In the genomic region with DNA sequence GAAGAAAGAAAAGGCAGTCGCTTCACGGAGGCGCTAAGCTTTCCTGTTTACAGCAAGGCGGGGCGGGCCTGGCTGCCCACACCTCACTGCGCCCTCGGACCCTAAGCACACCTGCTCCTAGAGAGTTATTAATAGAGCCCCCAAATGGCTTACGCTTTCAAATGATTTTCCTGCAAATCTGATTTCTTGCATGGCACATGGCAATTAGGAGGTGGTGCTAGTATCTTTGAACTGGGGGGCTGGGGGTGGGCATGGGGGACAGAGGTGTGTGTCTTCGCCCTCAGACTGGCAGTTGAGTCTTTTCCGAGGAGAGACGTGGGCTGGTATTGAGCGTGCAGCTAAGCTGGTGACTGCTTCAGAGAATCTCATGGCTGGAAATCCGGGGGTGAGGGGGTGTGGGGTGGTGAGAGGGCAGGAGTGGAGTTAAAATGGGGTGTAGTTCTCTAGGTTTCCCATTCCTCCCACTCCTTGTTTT, we compare ENCODE assay signal across 8 cellular contexts. TPM values are rescaled to one million over a fixed set of nuclear protein-coding genes. Genes with fewer than 3 reads are reported as not detected.
DNase-seq lines count a peak whose midpoint lies in the region; ATAC-seq and TF ChIP-seq lines count a peak whose summit lies in the region.

No MANE protein-coding gene starts in this region.

- peak; percentile 36 for DNase-seq in NK-92 treated with Interleukin-12 subunit alpha and Interleukin-12 subunit beta, amount 100 ng/mL, for 24 hours (lab: John Stamatoyannopoulos, UW)
- DNase-seq in NK-92 (lab: John Stamatoyannopoulos, UW; ENCODE audit: unreplicated experiment) (no peak), epithelial cell of prostate (ENCODE audit: low read depth, low spot score) (no peak), sigmoid colon (no peak), NCI-H774 (lab: John Stamatoyannopoulos, UW) (no peak)
- peak; percentile 84 for DNase-seq in activated CD4-positive, alpha-beta memory T cell treated with anti-CD3 and anti-CD28 coated beads for 36 hours

- POLR2A ChIA-PET in activated CD4-positive, alpha-beta memory T cell treated with anti-CD3 and anti-CD28 coated beads for 36 hours (lab: Charles Lee): interaction anchor here (0.6 to 8.8 kb wide), 16 partner anchors 8 to 343 kb away, joined by 3 to 129 read pairs (median 4); a partner anchor contains a TSS

- TF ChIP-seq POLR2A in sigmoid colon (IDR thresholded peaks at IDR 0.05): no peak

- no peaks in the 10 kb centered on the region for H3K36me3 ChIP-seq in sigmoid colon

- 8 to 15% methylated on average over 13 of the region's 13 CpGs for whole genome bisulfite sequencing in sigmoid colon, 2 donors

- peaks cover 79% of the 10 kb centered on the region for H3K36me3 Mint-ChIP-seq in activated CD4-positive, alpha-beta memory T cell treated with anti-CD3 and anti-CD28 coated beads for 36 hours

- CTCF ChIA-PET in activated CD4-positive, alpha-beta memory T cell treated with anti-CD3 and anti-CD28 coated beads for 36 hours (lab: Charles Lee): interaction anchor here (0.5 to 13.0 kb wide), 44 partner anchors 10 to 362 kb away, joined by 3 to 242 read pairs (median 5); a partner anchor contains a TSS

- no peak for TF ChIP-seq EP300 in sigmoid colon (IDR thresholded peaks at IDR 0.05)

- peaks cover 46% of the 10 kb centered on the region for H3K4me1 Mint-ChIP-seq in activated CD4-positive, alpha-beta memory T cell treated with anti-CD3 and anti-CD28 coated beads for 36 hours (ENCODE audit: low read depth)

- peak overlapping the region in 3 of 4 donors; percentile 53 to 70 (median 60) for H3K4me3 ChIP-seq in sigmoid colon

- H3K27ac ChIP-seq in epithelial cell of prostate (peak overlapping the region; percentile 39), sigmoid colon (peak overlapping the region in 3 of 4 donors; percentile 30 to 90 (median 76))

- H3K27me3 Mint-ChIP-seq in activated CD4-positive, alpha-beta memory T cell treated with anti-CD3 and anti-CD28 coated beads for 36 hours: peaks cover 2% of the 10 kb centered on the region

- TF ChIP-seq CTCF in sigmoid colon (IDR thresholded peaks at IDR 0.05): no peak

- H3K9me3 ChIP-seq in sigmoid colon: no peaks in the 10 kb centered on the region

- H3K27me3 ChIP-seq in sigmoid colon: peaks cover 0 to 21% (median 0%) of the 10 kb centered on the region in 3 donors

- H3K4me1 ChIP-seq in sigmoid colon: peaks cover 0 to 32% (median 20%) of the 10 kb centered on the region in 4 donors

- H3K9me3 Mint-ChIP-seq in activated CD4-positive, alpha-beta memory T cell treated with anti-CD3 and anti-CD28 coated beads for 36 hours: no peaks in the 10 kb centered on the region

- intact Hi-C loops in activated CD4-positive, alpha-beta memory T cell treated with anti-CD3 and anti-CD28 coated beads for 36 hours (cut with micrococcal nuclease): loop anchor here (1.0 to 5.0 kb wide), 6 partner anchors 21 to 1201 kb away; a partner anchor contains a TSS
- intact Hi-C loops in sigmoid colon (cut with DNase I): loop anchor here (5.0 kb wide), 1 partner anchor 316 kb away; no protein-coding TSS in a partner anchor

- ATAC-seq in GM21717 (IDR thresholded peaks at IDR 0.05; ENCODE audit: unreplicated experiment) (no peak), HG03378 (IDR thresholded peaks at IDR 0.05; ENCODE audit: unreplicated experiment) (no peak)

- H3K27ac Mint-ChIP-seq in activated CD4-positive, alpha-beta memory T cell treated with anti-CD3 and anti-CD28 coated beads for 36 hours: peak overlapping the region; percentile 100

- peak overlapping the region; percentile 94 for H3K4me3 Mint-ChIP-seq in activated CD4-positive, alpha-beta memory T cell treated with anti-CD3 and anti-CD28 coated beads for 36 hours

RNA-seq across cellular contexts. Expression of a gene that starts 1.3 kb away (rescaled TPM):
- 100 to 1,000 TPM; 134 to 140 TPM for total RNA-seq in activated CD4-positive, alpha-beta memory T cell treated with anti-CD3 and anti-CD28 coated beads for 36 hours
- total RNA-seq in sigmoid colon: 10 to 100 TPM; 16.4 to 25.5 (median 22.3) TPM
- 10 to 100 TPM in 1 of 3 donors, 1 to 10 TPM in 2; 1.2 to 29.3 (median 4.2) TPM for polyA plus RNA-seq in sigmoid colon

Comparison
In these comparisons a context has a peak if more than half of its experiments do, and no peak if none do; other contexts are left out.
1. DNase-seq: peak in NK-92 treated with Interleukin-12 subunit alpha and Interleukin-12 subunit beta, amount 100 ng/mL, for 24 hours (single experiment) and activated CD4-positive, alpha-beta memory T cell treated with anti-CD3 and anti-CD28 coated beads for 36 hours (single experiment); none in NK-92 (single experiment), epithelial cell of prostate (single experiment), sigmoid colon (single experiment) and NCI-H774 (single experiment).
2. RNA of a gene that starts 1.3 kb away (total RNA-seq): 134 to 140 TPM in activated CD4-positive, alpha-beta memory T cell treated with anti-CD3 and anti-CD28 coated beads for 36 hours; 16.4 to 25.5 TPM in sigmoid colon; every median in the first group is over 4 times any median in the second.